1 cellular context compared by ENCODE assay signal in genomic region chr1:207115269-207115668, GRCh38.
TF ChIP-seq lines count a peak whose summit lies in the region.

No MANE protein-coding gene starts in this region.

TF ChIP-seq in HepG2, 621 proteins besides CTCF, POLR2A, EP300 and RAD21:
- no peak for TF ChIP-seq ZNF329 (CRISPR knock-in tag; IDR thresholded peaks at IDR 0.05; ENCODE audit: low read depth)
- TF ChIP-seq CEBPB (IDR thresholded peaks at IDR 0.05; ENCODE audit: borderline replicate concordance, low read depth, low read length), result 0 out of 2 replicates have a peak, but pooled peaks have one; percentile 5
TF ChIP-seq in HepG2: peak in this region for 1.
